In genomic region chr2:222860740-222861410, GRCh38 we compare ENCODE assay signal across 8 cellular contexts. TPM values are rescaled to one million over a fixed set of nuclear protein-coding genes. Genes with fewer than 3 reads are reported as not detected.
DNase-seq lines count a peak whose midpoint lies in the region; ATAC-seq and TF ChIP-seq lines count a peak whose summit lies in the region.

Gene ACSL3 (plus strand): TSS chr2:222861036. CDS start chr2:222908773, 47,737 bp downstream.

- TF ChIP-seq CTCF in psoas muscle (IDR thresholded peaks at IDR 0.05), result peak; percentile 12

- no peaks in the 10 kb centered on the region for H3K9me3 ChIP-seq in psoas muscle

- peak; percentile 99 for ATAC-seq in GM18498 (IDR thresholded peaks at IDR 0.05; ENCODE audit: unreplicated experiment)
- peak; percentile 97 for ATAC-seq in HG02884 (IDR thresholded peaks at IDR 0.05; ENCODE audit: unreplicated experiment)
- peak; percentile 96 for ATAC-seq in left ventricle myocardium superior
- ATAC-seq in psoas muscle, result peak; percentile 94 to 98 (median 96)

- peaks cover 45% of the 10 kb centered on the region for H3K4me1 ChIP-seq in psoas muscle
- peaks cover 1% of the 10 kb centered on the region for H3K4me1 ChIP-seq in urinary bladder (ENCODE audit: insufficient read depth)

- H3K27ac ChIP-seq in angular gyrus (ENCODE audit: low read depth, low read length), result peak within 1 kb of the TSS; percentile 86
- H3K27ac ChIP-seq in psoas muscle, result peak within 1 kb of the TSS; percentile 99
- peak within 1 kb of the TSS; percentile 96 for H3K27ac ChIP-seq in urinary bladder (ENCODE audit: low read depth)

- H3K4me3 ChIP-seq in psoas muscle (peak within 1 kb of the TSS; percentile 99), urinary bladder (ENCODE audit: low read depth, low read length) (peak within 1 kb of the TSS; percentile 87)

- no peaks in the 10 kb centered on the region for H3K36me3 ChIP-seq in psoas muscle (ENCODE audit: insufficient read depth in 1 of 2, low read depth in 1 of 2)
- no peaks in the 10 kb centered on the region for H3K36me3 ChIP-seq in urinary bladder (ENCODE audit: insufficient read depth)

- H3K27me3 ChIP-seq in psoas muscle (ENCODE audit: insufficient read depth in 3 of 3, low read length in 2 of 3), result no peaks in the 10 kb centered on the region

- 0 to 1% (median 0%) methylated on average over 53 to 99 of the region's 99 CpGs for WGBS in psoas muscle, 3 donors
- under 1% methylated on average over 99 of the region's 99 CpGs for WGBS in urinary bladder

- DNase-seq in NCI-H1694 treated with DMSO at 0.1 percent for 48 hours (lab: John Stamatoyannopoulos, UW) (peak; percentile 84), T-helper 2 cell (peak; percentile 77 to 96 (median 86)), left ventricle myocardium superior (peak; percentile 99), psoas muscle (peak; percentile 97 to 98)

- intact Hi-C loops in left ventricle myocardium superior (cut with micrococcal nuclease), result loop anchor here (5.0 kb wide), 2 partner anchors 41 to 154 kb away; no protein-coding TSS in a partner anchor
- intact Hi-C loops in psoas muscle (cut with DNase I), result loop anchor here (2.0 to 5.0 kb wide), 4 partner anchors 41 to 154 kb away; no protein-coding TSS in a partner anchor

RNA-seq across cellular contexts. Expression of gene ACSL3, which starts in this region (rescaled TPM):
- 48.8 TPM for total RNA-seq in left ventricle myocardium superior
- 100 to 1,000 TPM in 1 of 4 donors, 10 to 100 TPM in 3; 25.3 to 136 (median 46.4) TPM for total RNA-seq in psoas muscle
- 10 to 100 TPM; 13.5 to 33.4 (median 21.9) TPM for polyA plus RNA-seq in psoas muscle
- total RNA-seq in urinary bladder, result 136 TPM
- polyA plus RNA-seq in urinary bladder, result 26.3 TPM

Comparison
In these comparisons a context has a peak if more than half of its experiments do, and no peak if none do; other contexts are left out.
1. Peak in every context shown above with its lines: DNase-seq, ATAC-seq, H3K4me3 ChIP-seq and H3K27ac ChIP-seq.